12 cellular contexts compared by ENCODE assay signal in genomic region chr4:108072300-108072699, GRCh38.
DNase-seq lines count a peak whose midpoint lies in the region; ATAC-seq lines count a peak whose summit lies in the region.
"Had no signal": no experiment of that assay in that cellular context is flagged by ENCODE, and none has a peak within 500 bp of the region (broad histone marks: within the 10 kb centered on the region; RNA-seq: fewer than 3 reads in every experiment).

No MANE protein-coding gene starts in this region.

- H2AFZ ChIP-seq in GM23248, result no peak overlapping the region

- H3K9me3 ChIP-seq in thymus (ENCODE audit: control insufficient read depth) (no peaks in the 10 kb centered on the region), GM23248 (ENCODE audit: low read depth) (no peaks in the 10 kb centered on the region)
- H3K9me3 ChIP-seq: A549 had no signal

- DNase-seq in NCI-H2107 treated with DMSO at 0.1 percent for 48 hours (lab: John Stamatoyannopoulos, UW; ENCODE audit: unreplicated experiment), result peak; percentile 21
- DNase-seq in NCI-H2107 (lab: John Stamatoyannopoulos, UW), result no peak
- peak; percentile 57 for DNase-seq in T follicular helper cell (ENCODE audit: low read depth)
- peak; percentile 69 for DNase-seq in activated naive CD8-positive, alpha-beta T cell treated with anti-CD3 and anti-CD28 coated beads, Interleukin-2, amount 10 ng/mL, durations not matched to agents 7 days and 5 days
- DNase-seq in head of caudate nucleus, result no peak
- DNase-seq in left cardiac atrium, result no peak
- no peak for DNase-seq in GM23248
- DNase-seq: midbrain, NCI-H2029 had no signal

- no peaks in the 10 kb centered on the region for H4K20me1 ChIP-seq in GM23248 (ENCODE audit: insufficient read depth)

- no peaks in the 10 kb centered on the region for H3K79me2 ChIP-seq in GM23248 (ENCODE audit: insufficient read depth)

- peaks cover 52% of the 10 kb centered on the region for H3K36me3 Mint-ChIP-seq in activated naive CD8-positive, alpha-beta T cell treated with anti-CD3 and anti-CD28 coated beads, Interleukin-2, amount 10 ng/mL, durations not matched to agents 7 days and 5 days

- no peaks in the 10 kb centered on the region for H3F3A ChIP-seq in GM23248 (ENCODE audit: insufficient read depth)

- H3K9ac ChIP-seq in GM23248, result no peak overlapping the region

- ATAC-seq in activated naive CD8-positive, alpha-beta T cell treated with anti-CD3 and anti-CD28 coated beads, Interleukin-2, amount 10 ng/mL, durations not matched to agents 7 days and 5 days (ENCODE audit: low read depth), result peak; percentile 87
- ATAC-seq in left cardiac atrium, result no peak
- ATAC-seq: A549 had no signal

- H3K27ac ChIP-seq in thymus (ENCODE audit: low read depth) (peak overlapping the region; percentile 1), GM23248 (no peak overlapping the region)
- H3K27ac ChIP-seq: A549, cardiac muscle cell had no signal

- no peaks in the 10 kb centered on the region for H3K9me3 Mint-ChIP-seq in activated naive CD8-positive, alpha-beta T cell treated with anti-CD3 and anti-CD28 coated beads, Interleukin-2, amount 10 ng/mL, durations not matched to agents 7 days and 5 days

- peaks cover 13% of the 10 kb centered on the region for H3K4me1 ChIP-seq in thymus (ENCODE audit: control insufficient read depth, insufficient read depth, low read length)
- no peaks in the 10 kb centered on the region for H3K4me1 ChIP-seq in GM23248 (ENCODE audit: insufficient read depth)
- H3K4me1 ChIP-seq: A549 had no signal

- peaks cover 45% of the 10 kb centered on the region for H3K4me1 Mint-ChIP-seq in activated naive CD8-positive, alpha-beta T cell treated with anti-CD3 and anti-CD28 coated beads, Interleukin-2, amount 10 ng/mL, durations not matched to agents 7 days and 5 days

- H3K9me2 ChIP-seq in GM23248 (ENCODE audit: insufficient read depth), result no peaks in the 10 kb centered on the region

- peaks cover 65% of the 10 kb centered on the region for H3K36me3 ChIP-seq in thymus (ENCODE audit: control insufficient read depth, insufficient read depth)
- no peaks in the 10 kb centered on the region for H3K36me3 ChIP-seq in GM23248 (ENCODE audit: low read depth)

- H3K4me2 ChIP-seq in GM23248 (ENCODE audit: unreplicated experiment), result no peak overlapping the region
- H3K4me2 ChIP-seq: A549 had no signal

- H3K4me3 Mint-ChIP-seq in activated naive CD8-positive, alpha-beta T cell treated with anti-CD3 and anti-CD28 coated beads, Interleukin-2, amount 10 ng/mL, durations not matched to agents 7 days and 5 days, result peak overlapping the region; percentile 73

- POLR2A ChIA-PET in activated naive CD8-positive, alpha-beta T cell treated with anti-CD3 and anti-CD28 coated beads, Interleukin-2, amount 10 ng/mL, durations not matched to agents 7 days and 5 days (lab: Charles Lee), result interaction anchor here (0.6 to 1.9 kb wide), 11 partner anchors 29 to 701 kb away, joined by 3 to 8 read pairs (median 4); no protein-coding TSS in a partner anchor

- H3K4me3 ChIP-seq in thymus (ENCODE audit: low read length), result no peak overlapping the region
- no peak overlapping the region for H3K4me3 ChIP-seq in GM23248
- H3K4me3 ChIP-seq: A549, cardiac muscle cell had no signal

- intact Hi-C loops in head of caudate nucleus (cut with DNase I) (no loop called here), left cardiac atrium (cut with DNase I) (no loop called here)

- peak overlapping the region; percentile 88 for H3K27ac Mint-ChIP-seq in activated naive CD8-positive, alpha-beta T cell treated with anti-CD3 and anti-CD28 coated beads, Interleukin-2, amount 10 ng/mL, durations not matched to agents 7 days and 5 days

- 22% methylated on average over 4 of the region's 4 CpGs for WGBS in thymus
- 64 to 72% methylated on average over 4 of the region's 4 CpGs for WGBS in GM23248 (ENCODE audit: low coverage in 1 of 2, low lambda C conversion rate in 2 of 2, missing lambda C conversion rate in 2 of 2), 2 experiments

- in situ Hi-C loops in GM23248 (cut with MboI), result no loop called here

- no peaks in the 10 kb centered on the region for H3K27me3 Mint-ChIP-seq in activated naive CD8-positive, alpha-beta T cell treated with anti-CD3 and anti-CD28 coated beads, Interleukin-2, amount 10 ng/mL, durations not matched to agents 7 days and 5 days

- H3K27me3 ChIP-seq in thymus (ENCODE audit: control insufficient read depth, insufficient read depth), result no peaks in the 10 kb centered on the region
- peaks cover 3% of the 10 kb centered on the region; the same call in 1 of the 2 replicates for H3K27me3 ChIP-seq in GM23248 (replicated peaks; ENCODE audit: insufficient read depth)
- H3K27me3 ChIP-seq: cardiac muscle cell had no signal

Comparison
In these comparisons a context has a peak if more than half of its experiments do, and no peak if none do; other contexts are left out.
1. DNase-seq: peak in NCI-H2107 treated with DMSO at 0.1 percent for 48 hours (single experiment), T follicular helper cell (single experiment) and activated naive CD8-positive, alpha-beta T cell treated with anti-CD3 and anti-CD28 coated beads, Interleukin-2, amount 10 ng/mL, durations not matched to agents 7 days and 5 days (single experiment); none in NCI-H2107 (single experiment), head of caudate nucleus (0 of 42), left cardiac atrium (single experiment) and GM23248 (single experiment).